In the genomic region with DNA sequence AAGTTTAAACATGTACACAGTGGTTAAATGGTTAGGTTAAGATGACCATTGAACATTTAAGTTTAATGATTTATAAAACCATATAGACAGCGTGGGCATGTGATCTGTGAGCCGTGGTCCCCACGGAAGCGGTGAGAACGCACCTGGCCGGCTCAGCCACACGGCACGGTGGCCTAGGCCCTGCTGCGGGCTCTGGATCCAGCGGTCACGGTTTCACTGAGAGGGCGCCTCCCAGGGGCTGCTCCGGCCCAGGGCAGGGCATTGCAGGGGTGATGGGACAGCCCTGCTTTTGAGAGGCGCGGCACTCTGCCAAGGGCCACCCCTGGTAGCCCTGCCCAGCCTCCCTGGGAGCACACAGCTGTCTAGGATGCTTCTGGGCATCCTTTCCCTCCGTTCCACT, we compare ENCODE assay signal across 21 cellular contexts.
"Had no signal": no experiment of that assay in that cellular context is flagged by ENCODE, and none has a peak within 500 bp of the region (broad histone marks: within the 10 kb centered on the region; RNA-seq: fewer than 3 reads in every experiment).

No MANE protein-coding gene starts in this region.

- H3K9me3 ChIP-seq: spleen, thoracic aorta, uterus had no signal

- H3K27ac ChIP-seq: heart left ventricle, spleen, stomach, thoracic aorta, uterus had no signal

- H3K36me3 ChIP-seq: heart left ventricle, spleen, stomach, thoracic aorta, uterus had no signal

- H3K4me3 ChIP-seq: heart left ventricle, spleen, stomach, thoracic aorta, uterus had no signal

- H3K4me3 Mint-ChIP-seq: natural killer cell, neural crest cell had no signal

- H3K4me1 ChIP-seq: heart left ventricle, spleen, stomach, uterus had no signal

- H3K9me3 Mint-ChIP-seq: natural killer cell had no signal

- H3K36me3 Mint-ChIP-seq: natural killer cell had no signal

- H3K27me3 ChIP-seq: heart left ventricle, spleen, stomach, uterus had no signal

- H3K27ac Mint-ChIP-seq: natural killer cell had no signal

- ATAC-seq: heart left ventricle, natural killer cell, sciatic nerve had no signal

- FAIRE-seq: colon had no signal

- DNase-seq: dermis blood vessel endothelial cell; effector CD4-positive, alpha-beta T cell; foreskin melanocyte; heart left ventricle; hippocampal formation; mesendoderm; natural killer cell; posterior cingulate gyrus; spleen; stimulated activated CD4-positive, alpha-beta T cell treated with anti-CD3 and anti-CD28 coated beads, Interleukin-15, amount 100 ng/mL, for 24 hours; stimulated activated CD4-positive, alpha-beta T cell treated with anti-CD3 and anti-CD28 coated beads, Interleukin-1b, Interleukin-23, amount 100 ng/mL, for 48 hours; stimulated activated CD4-positive, alpha-beta T cell treated with anti-CD3 and anti-CD28 coated beads, Interleukin-4, amount 100 ng/mL, for 4 hours; stimulated activated naive CD4-positive, alpha-beta T cell; stomach; substantia nigra; trophoblast cell; uterus had no signal

- H3K4me1 Mint-ChIP-seq: natural killer cell had no signal
